12 cellular contexts compared by ENCODE assay signal in genomic region chr2:20737505-20737904, GRCh38.
DNase-seq lines count a peak whose midpoint lies in the region; ATAC-seq and FAIRE-seq lines count a peak whose summit lies in the region.
"Had no signal": no experiment of that assay in that cellular context is flagged by ENCODE, and none has a peak within 500 bp of the region (broad histone marks: within the 10 kb centered on the region; RNA-seq: fewer than 3 reads in every experiment).

No MANE protein-coding gene starts in this region.

- no peak overlapping the region for H3K27ac Mint-ChIP-seq in activated CD8-positive, alpha-beta memory T cell treated with anti-CD3 and anti-CD28 coated beads, Interleukin-2, amount 10 ng/mL, durations not matched to agents 7 days and 5 days

- in situ Hi-C loops in HAP-1 (cut with MboI; ENCODE audit: low sequenced_read_pairs) = no loop called here

- H3K9me3 Mint-ChIP-seq in activated CD8-positive, alpha-beta memory T cell treated with anti-CD3 and anti-CD28 coated beads, Interleukin-2, amount 10 ng/mL, durations not matched to agents 7 days and 5 days (ENCODE audit: low read depth) = peaks cover 3% of the 10 kb centered on the region

- no peaks in the 10 kb centered on the region for H3K27me3 ChIP-seq in HAP-1 (ENCODE audit: low read depth)
- H3K27me3 ChIP-seq: esophagus muscularis mucosa had no signal

- no peak for DNase-seq in activated CD8-positive, alpha-beta memory T cell treated with anti-CD3 and anti-CD28 coated beads, Interleukin-2, amount 10 ng/mL, durations not matched to agents 7 days and 5 days
- DNase-seq in activated CD8-positive, alpha-beta memory T cell treated with anti-CD3 and anti-CD28 coated beads for 24 hours = no peak
- DNase-seq in HAP-1 (ENCODE audit: low spot score in 2 of 2) (no peak), frontal cortex (ENCODE audit: low spot score in 2 of 2) (no peak), NCI-H345 (lab: John Stamatoyannopoulos, UW) (no peak), NCI-H128 (lab: John Stamatoyannopoulos, UW; ENCODE audit: unreplicated experiment) (no peak)
- DNase-seq: PC-9 had no signal

- peak; percentile 55 for ATAC-seq in activated CD8-positive, alpha-beta memory T cell treated with anti-CD3 and anti-CD28 coated beads, Interleukin-2, amount 10 ng/mL, durations not matched to agents 7 days and 5 days
- ATAC-seq in HG02678 (IDR thresholded peaks at IDR 0.05; ENCODE audit: unreplicated experiment) (peak; percentile 97), HG03558 (IDR thresholded peaks at IDR 0.05; ENCODE audit: extremely low read depth, unreplicated experiment) (peak; percentile 96)
- ATAC-seq: left lobe of liver had no signal

- H3K4me1 Mint-ChIP-seq in activated CD8-positive, alpha-beta memory T cell treated with anti-CD3 and anti-CD28 coated beads, Interleukin-2, amount 10 ng/mL, durations not matched to agents 7 days and 5 days = peaks cover 13% of the 10 kb centered on the region

- FAIRE-seq in frontal cortex (lab: Jason Lieb, UNC) = no peak

- H3K9me3 ChIP-seq in HAP-1 = no peaks in the 10 kb centered on the region
- H3K9me3 ChIP-seq: esophagus muscularis mucosa had no signal

- H3K36me3 ChIP-seq in HAP-1 (replicated peaks) = no peaks in the 10 kb centered on the region; the same call in 1 of the 2 replicates

- no peak overlapping the region for H3K4me3 ChIP-seq in HAP-1
- H3K4me3 ChIP-seq: esophagus muscularis mucosa, PC-9 had no signal

- H3K4me3 Mint-ChIP-seq in activated CD8-positive, alpha-beta memory T cell treated with anti-CD3 and anti-CD28 coated beads, Interleukin-2, amount 10 ng/mL, durations not matched to agents 7 days and 5 days = no peak overlapping the region

- no peaks in the 10 kb centered on the region for H3K4me1 ChIP-seq in HAP-1
- H3K4me1 ChIP-seq: esophagus muscularis mucosa had no signal

- peaks cover 37% of the 10 kb centered on the region for H3K36me3 Mint-ChIP-seq in activated CD8-positive, alpha-beta memory T cell treated with anti-CD3 and anti-CD28 coated beads, Interleukin-2, amount 10 ng/mL, durations not matched to agents 7 days and 5 days

- H3K27me3 Mint-ChIP-seq in activated CD8-positive, alpha-beta memory T cell treated with anti-CD3 and anti-CD28 coated beads, Interleukin-2, amount 10 ng/mL, durations not matched to agents 7 days and 5 days = no peaks in the 10 kb centered on the region
- H3K27me3 Mint-ChIP-seq: IgD-negative memory B cell had no signal

- CTCF ChIA-PET in activated CD8-positive, alpha-beta memory T cell treated with anti-CD3 and anti-CD28 coated beads, Interleukin-2, amount 10 ng/mL, durations not matched to agents 7 days and 5 days (lab: Charles Lee) = no interaction called here
